In genomic region chr21:41783476-41784150, GRCh38 we compare ENCODE assay signal across 10 cellular contexts. TPM values are rescaled to one million over a fixed set of nuclear protein-coding genes. Genes with fewer than 3 reads are reported as not detected.
DNase-seq lines count a peak whose midpoint lies in the region; ATAC-seq, FAIRE-seq and TF ChIP-seq lines count a peak whose summit lies in the region.
"Had no signal": no experiment of that assay in that cellular context is flagged by ENCODE, and none has a peak within 500 bp of the region (broad histone marks: within the 10 kb centered on the region; RNA-seq: fewer than 3 reads in every experiment).

No MANE protein-coding gene starts in this region.

- ATAC-seq in GM19455 (IDR thresholded peaks at IDR 0.05; ENCODE audit: unreplicated experiment) = no peak

- peak; percentile 86 for FAIRE-seq in bronchial epithelial cell (lab: Jason Lieb, UNC)

- TF ChIP-seq CTCF in bronchial epithelial cell (IDR thresholded peaks at IDR 0.05; ENCODE audit: insufficient read depth, low read length, severe bottlenecking) = no peak

- H3K4me3 ChIP-seq in bronchial epithelial cell (ENCODE audit: low read depth, low read length) = no peak overlapping the region
- H3K4me3 ChIP-seq: adrenal gland, lower lobe of right lung had no signal

- H3K27me3 ChIP-seq in bronchial epithelial cell (ENCODE audit: control insufficient read depth, insufficient read depth, low read length) = no peaks in the 10 kb centered on the region

- peak; percentile 12 for DNase-seq in stimulated activated CD4-positive, alpha-beta T cell treated with anti-CD3 and anti-CD28 coated beads, Interleukin-2, amount 100 ng/mL, for 4 hours (ENCODE audit: low read depth)
- no peak for DNase-seq in stimulated activated CD4-positive, alpha-beta T cell treated with anti-CD3 and anti-CD28 coated beads, Interleukin-4, amount 100 ng/mL, for 24 hours
- DNase-seq in NCI-H774 (lab: John Stamatoyannopoulos, UW) (peak; percentile 29), bronchial epithelial cell (ENCODE audit: low read depth) (peak; percentile 95), ureter (ENCODE audit: low spot score) (peak; percentile 85), germinal center (ENCODE audit: low spot score) (no peak)
- DNase-seq in stimulated activated CD4-positive, alpha-beta T cell treated with anti-CD3 and anti-CD28 coated beads, Interleukin-2, amount 100 ng/mL, for 48 hours = no peak
- DNase-seq: lower lobe of right lung had no signal

- no peaks in the 10 kb centered on the region for H3K36me3 ChIP-seq in bronchial epithelial cell (ENCODE audit: control insufficient read depth, insufficient read depth, low read length)
- H3K36me3 ChIP-seq: adrenal gland, lower lobe of right lung had no signal

RNA-seq across cellular contexts. Expression of gene RIPK4, which starts 16.8 kb away (rescaled TPM):
- total RNA-seq in bronchial epithelial cell (34.0 and 35.5 TPM in 2 replicates), ureter (34.3 TPM)

Comparison
In these comparisons a context has a peak if more than half of its experiments do, and no peak if none do; other contexts are left out.
1. DNase-seq: peak in stimulated activated CD4-positive, alpha-beta T cell treated with anti-CD3 and anti-CD28 coated beads, Interleukin-2, amount 100 ng/mL, for 4 hours (single experiment), NCI-H774 (single experiment), bronchial epithelial cell (single experiment) and ureter (single experiment); none in stimulated activated CD4-positive, alpha-beta T cell treated with anti-CD3 and anti-CD28 coated beads, Interleukin-4, amount 100 ng/mL, for 24 hours (single experiment), germinal center (single experiment) and stimulated activated CD4-positive, alpha-beta T cell treated with anti-CD3 and anti-CD28 coated beads, Interleukin-2, amount 100 ng/mL, for 48 hours (0 of 2).